ENCODE assay signal across 1 cellular context in the genomic region with DNA sequence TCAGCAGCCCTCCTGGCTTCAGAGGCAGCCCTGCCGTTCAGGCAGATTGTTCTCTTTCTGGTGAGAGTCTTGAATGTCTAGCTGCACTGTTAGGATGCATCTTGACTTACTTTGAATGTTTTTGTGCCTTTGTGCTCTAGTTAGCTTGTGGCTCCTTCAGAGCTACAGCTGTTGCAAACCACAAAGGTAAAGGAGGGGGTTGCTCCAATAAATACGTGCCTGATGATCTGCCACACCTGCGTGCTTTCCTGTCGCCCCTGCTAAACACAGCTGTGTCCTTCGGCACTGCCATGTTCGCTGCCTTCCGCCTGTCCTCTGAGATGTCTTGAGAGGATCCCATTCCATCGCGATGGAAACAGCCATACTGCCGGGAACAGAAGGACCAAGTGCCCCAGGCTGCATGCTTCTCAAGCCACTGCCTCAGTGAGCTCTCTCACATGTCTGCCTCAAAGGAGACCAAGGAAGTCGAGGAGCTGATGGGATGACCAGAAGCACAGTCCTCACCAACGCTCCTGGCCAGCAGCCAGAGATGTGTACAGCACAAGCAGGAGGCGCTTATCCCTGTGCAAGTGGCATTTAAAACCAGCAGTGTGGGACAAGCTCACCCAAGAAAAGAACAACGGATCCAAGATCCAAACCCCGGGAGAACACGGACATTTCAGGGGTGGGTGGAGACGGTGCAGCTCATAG.
TF ChIP-seq lines count a peak whose summit lies in the region.

No MANE protein-coding gene starts in this region.

TF ChIP-seq in WTC11, 78 proteins besides CTCF, POLR2A, EP300 and RAD21:
- TF ChIP-seq, protein P1, sequence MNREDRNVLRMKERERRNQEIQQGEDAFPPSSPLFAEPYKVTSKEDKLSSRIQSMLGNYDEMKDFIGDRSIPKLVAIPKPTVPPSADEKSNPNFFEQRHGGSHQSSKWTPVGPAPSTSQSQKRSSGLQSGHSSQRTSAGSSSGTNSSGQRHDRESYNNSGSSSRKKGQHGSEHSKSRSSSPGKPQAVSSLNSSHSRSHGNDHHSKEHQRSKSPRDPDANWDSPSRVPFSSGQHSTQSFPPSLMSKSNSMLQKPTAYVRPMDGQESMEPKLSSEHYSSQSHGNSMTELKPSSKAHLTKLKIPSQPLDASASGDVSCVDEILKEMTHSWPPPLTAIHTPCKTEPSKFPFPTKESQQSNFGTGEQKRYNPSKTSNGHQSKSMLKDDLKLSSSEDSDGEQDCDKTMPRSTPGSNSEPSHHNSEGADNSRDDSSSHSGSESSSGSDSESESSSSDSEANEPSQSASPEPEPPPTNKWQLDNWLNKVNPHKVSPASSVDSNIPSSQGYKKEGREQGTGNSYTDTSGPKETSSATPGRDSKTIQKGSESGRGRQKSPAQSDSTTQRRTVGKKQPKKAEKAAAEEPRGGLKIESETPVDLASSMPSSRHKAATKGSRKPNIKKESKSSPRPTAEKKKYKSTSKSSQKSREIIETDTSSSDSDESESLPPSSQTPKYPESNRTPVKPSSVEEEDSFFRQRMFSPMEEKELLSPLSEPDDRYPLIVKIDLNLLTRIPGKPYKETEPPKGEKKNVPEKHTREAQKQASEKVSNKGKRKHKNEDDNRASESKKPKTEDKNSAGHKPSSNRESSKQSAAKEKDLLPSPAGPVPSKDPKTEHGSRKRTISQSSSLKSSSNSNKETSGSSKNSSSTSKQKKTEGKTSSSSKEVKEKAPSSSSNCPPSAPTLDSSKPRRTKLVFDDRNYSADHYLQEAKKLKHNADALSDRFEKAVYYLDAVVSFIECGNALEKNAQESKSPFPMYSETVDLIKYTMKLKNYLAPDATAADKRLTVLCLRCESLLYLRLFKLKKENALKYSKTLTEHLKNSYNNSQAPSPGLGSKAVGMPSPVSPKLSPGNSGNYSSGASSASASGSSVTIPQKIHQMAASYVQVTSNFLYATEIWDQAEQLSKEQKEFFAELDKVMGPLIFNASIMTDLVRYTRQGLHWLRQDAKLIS (CRISPR knock-in tag; IDR thresholded peaks at IDR 0.05; ENCODE audit: borderline replicate concordance), result no peak
- TF ChIP-seq FOXJ3 (CRISPR knock-in tag; IDR thresholded peaks at IDR 0.05; ENCODE audit: borderline replicate concordance) (no peak), ZNF232 (CRISPR knock-in tag; IDR thresholded peaks at IDR 0.05) (no peak), STAT6 (CRISPR knock-in tag; conservative IDR thresholded peaks at IDR 0.05; ENCODE audit: low read depth) (no peak), SOX15 (CRISPR knock-in tag; IDR thresholded peaks at IDR 0.05) (no peak), JUN (CRISPR knock-in tag; IDR thresholded peaks at IDR 0.05) (no peak), CREB1 (CRISPR knock-in tag; IDR thresholded peaks at IDR 0.05) (no peak), GABPB1 (CRISPR knock-in tag; IDR thresholded peaks at IDR 0.05) (no peak), ZNF263 (CRISPR knock-in tag; IDR thresholded peaks at IDR 0.05; ENCODE audit: low read depth) (no peak), TP53 (CRISPR knock-in tag; IDR thresholded peaks at IDR 0.05) (no peak), ZBTB21 (CRISPR knock-in tag; IDR thresholded peaks at IDR 0.05; ENCODE audit: borderline replicate concordance) (no peak), TEAD4 (CRISPR knock-in tag; IDR thresholded peaks at IDR 0.05) (no peak), MAX (CRISPR knock-in tag; IDR thresholded peaks at IDR 0.05) (no peak), ZNF671 (CRISPR knock-in tag; IDR thresholded peaks at IDR 0.05) (no peak), HMGA2 (CRISPR knock-in tag; IDR thresholded peaks at IDR 0.05) (no peak), NR3C1 (CRISPR knock-in tag; conservative IDR thresholded peaks at IDR 0.05; ENCODE audit: low read depth) (no peak)
- TF ChIP-seq, protein P2, sequence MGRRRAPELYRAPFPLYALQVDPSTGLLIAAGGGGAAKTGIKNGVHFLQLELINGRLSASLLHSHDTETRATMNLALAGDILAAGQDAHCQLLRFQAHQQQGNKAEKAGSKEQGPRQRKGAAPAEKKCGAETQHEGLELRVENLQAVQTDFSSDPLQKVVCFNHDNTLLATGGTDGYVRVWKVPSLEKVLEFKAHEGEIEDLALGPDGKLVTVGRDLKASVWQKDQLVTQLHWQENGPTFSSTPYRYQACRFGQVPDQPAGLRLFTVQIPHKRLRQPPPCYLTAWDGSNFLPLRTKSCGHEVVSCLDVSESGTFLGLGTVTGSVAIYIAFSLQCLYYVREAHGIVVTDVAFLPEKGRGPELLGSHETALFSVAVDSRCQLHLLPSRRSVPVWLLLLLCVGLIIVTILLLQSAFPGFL (CRISPR knock-in tag; IDR thresholded peaks at IDR 0.05; ENCODE audit: borderline replicate concordance), result no peak
- TF ChIP-seq, protein P3, sequence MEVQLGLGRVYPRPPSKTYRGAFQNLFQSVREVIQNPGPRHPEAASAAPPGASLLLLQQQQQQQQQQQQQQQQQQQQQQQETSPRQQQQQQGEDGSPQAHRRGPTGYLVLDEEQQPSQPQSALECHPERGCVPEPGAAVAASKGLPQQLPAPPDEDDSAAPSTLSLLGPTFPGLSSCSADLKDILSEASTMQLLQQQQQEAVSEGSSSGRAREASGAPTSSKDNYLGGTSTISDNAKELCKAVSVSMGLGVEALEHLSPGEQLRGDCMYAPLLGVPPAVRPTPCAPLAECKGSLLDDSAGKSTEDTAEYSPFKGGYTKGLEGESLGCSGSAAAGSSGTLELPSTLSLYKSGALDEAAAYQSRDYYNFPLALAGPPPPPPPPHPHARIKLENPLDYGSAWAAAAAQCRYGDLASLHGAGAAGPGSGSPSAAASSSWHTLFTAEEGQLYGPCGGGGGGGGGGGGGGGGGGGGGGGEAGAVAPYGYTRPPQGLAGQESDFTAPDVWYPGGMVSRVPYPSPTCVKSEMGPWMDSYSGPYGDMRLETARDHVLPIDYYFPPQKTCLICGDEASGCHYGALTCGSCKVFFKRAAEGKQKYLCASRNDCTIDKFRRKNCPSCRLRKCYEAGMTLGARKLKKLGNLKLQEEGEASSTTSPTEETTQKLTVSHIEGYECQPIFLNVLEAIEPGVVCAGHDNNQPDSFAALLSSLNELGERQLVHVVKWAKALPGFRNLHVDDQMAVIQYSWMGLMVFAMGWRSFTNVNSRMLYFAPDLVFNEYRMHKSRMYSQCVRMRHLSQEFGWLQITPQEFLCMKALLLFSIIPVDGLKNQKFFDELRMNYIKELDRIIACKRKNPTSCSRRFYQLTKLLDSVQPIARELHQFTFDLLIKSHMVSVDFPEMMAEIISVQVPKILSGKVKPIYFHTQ (CRISPR knock-in tag; IDR thresholded peaks at IDR 0.05), result no peak
